ENCODE assay signal across 12 cellular contexts in the genomic region with DNA sequence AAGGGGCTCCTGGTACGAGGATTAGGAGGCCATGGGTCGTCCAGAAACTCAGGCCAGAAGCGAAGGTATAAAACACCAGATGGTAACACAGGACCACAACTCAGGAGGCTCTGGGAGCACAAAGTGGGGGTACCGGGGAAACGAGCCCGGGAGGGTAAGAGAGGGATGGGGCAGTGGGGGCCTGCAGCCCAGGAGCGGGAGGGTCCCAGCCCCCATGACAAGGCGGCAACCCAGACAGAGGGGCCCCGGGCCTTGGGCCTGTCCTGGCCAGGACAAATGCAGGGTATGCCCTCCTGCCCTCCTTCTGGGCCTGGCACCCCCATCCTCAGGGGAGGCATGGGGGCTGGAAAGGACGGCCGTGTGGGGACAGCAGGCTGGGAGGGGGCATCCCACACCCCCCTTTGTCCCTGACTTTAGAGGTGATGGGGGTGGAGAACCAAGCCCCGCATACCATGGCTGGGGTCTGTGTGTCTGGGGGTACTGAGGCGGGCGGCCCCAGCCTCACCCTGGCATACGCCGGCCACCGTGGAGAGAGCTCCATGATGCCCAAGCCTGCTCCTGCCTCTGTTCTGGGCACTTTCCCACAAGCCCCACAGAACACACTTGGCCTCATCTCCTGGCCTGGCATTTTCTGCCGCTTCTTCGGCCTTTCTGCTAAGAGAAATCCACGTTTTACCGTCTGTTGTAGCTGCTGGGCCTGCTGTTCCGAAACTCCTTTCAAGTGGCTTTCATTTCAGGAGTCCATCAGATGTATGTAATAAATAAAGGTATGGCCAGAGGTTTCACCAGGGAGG. TPM values are rescaled to one million over a fixed set of nuclear protein-coding genes. Genes with fewer than 3 reads are reported as not detected.
DNase-seq lines count a peak whose midpoint lies in the region; ATAC-seq lines count a peak whose summit lies in the region.
"Had no signal": no experiment of that assay in that cellular context is flagged by ENCODE, and none has a peak within 500 bp of the region (broad histone marks: within the 10 kb centered on the region; RNA-seq: fewer than 3 reads in every experiment).

No MANE protein-coding gene starts in this region.

- no peaks in the 10 kb centered on the region for H3K9me3 ChIP-seq in mesenchymal stem cell (ENCODE audit: control insufficient read depth, low read length)

- H3K4me1 ChIP-seq in mesenchymal stem cell (ENCODE audit: control insufficient read depth, insufficient read depth, low read depth, low read length) (peaks cover 50% of the 10 kb centered on the region), urinary bladder (ENCODE audit: insufficient read depth) (peaks cover 3% of the 10 kb centered on the region)

- peak overlapping the region; percentile 89 for H3K27ac ChIP-seq in mesenchymal stem cell (ENCODE audit: low read length, poor library complexity, severe bottlenecking)
- H3K27ac ChIP-seq in urinary bladder (ENCODE audit: low read depth), result peak overlapping the region; percentile 83
- H3K27ac ChIP-seq: KMS-11, WERI-Rb-1 had no signal

- H3K4me1 Mint-ChIP-seq in activated naive CD8-positive, alpha-beta T cell (ENCODE audit: low read depth), result peaks cover 33% of the 10 kb centered on the region
- H3K4me1 Mint-ChIP-seq in activated naive CD8-positive, alpha-beta T cell treated with anti-CD3 and anti-CD28 coated beads, Interleukin-2, amount 50 U/mL, for 24 hours, result peaks cover 48% of the 10 kb centered on the region

- no peak overlapping the region for H2AFZ ChIP-seq in mesenchymal stem cell (ENCODE audit: low read depth, low read length)

- H3K14ac ChIP-seq in mesenchymal stem cell (ENCODE audit: low read length in 2 of 2), result peak overlapping the region in 1 of 2 experiments; percentile 96

- peak overlapping the region; percentile 91 to 99 for H3K4ac ChIP-seq in mesenchymal stem cell (ENCODE audit: low read depth in 1 of 2, low read length in 2 of 2)

- H3K27me3 ChIP-seq in mesenchymal stem cell (ENCODE audit: control insufficient read depth in 1 of 2, insufficient read depth in 1 of 2, low read length in 2 of 2), result no peaks in the 10 kb centered on the region

- H3K79me1 ChIP-seq in mesenchymal stem cell (replicated peaks; ENCODE audit: low read length, poor library complexity, severe bottlenecking), result no peaks in the 10 kb centered on the region

- no peak overlapping the region for H3K4me2 ChIP-seq in mesenchymal stem cell (ENCODE audit: low read length, poor library complexity, severe bottlenecking)
- H3K4me2 ChIP-seq: KMS-11 had no signal

- H2BK120ac ChIP-seq in mesenchymal stem cell (ENCODE audit: low read depth, low read length), result peak overlapping the region; percentile 96

- DNase-seq in activated naive CD8-positive, alpha-beta T cell treated with anti-CD3 and anti-CD28 coated beads, Interleukin-2, amount 50 U/mL, for 24 hours, result no peak
- peak; percentile 62 for DNase-seq in activated CD8-positive, alpha-beta memory T cell treated with anti-CD3 and anti-CD28 coated beads for 24 hours
- DNase-seq in mesenchymal stem cell, result no peak
- DNase-seq in SKM-1 (lab: John Stamatoyannopoulos, UW; ENCODE audit: unreplicated experiment), result no peak
- DNase-seq: kidney, WERI-Rb-1 had no signal

- H3K27me3 Mint-ChIP-seq in activated naive CD8-positive, alpha-beta T cell, result peaks cover 3% of the 10 kb centered on the region
- no peaks in the 10 kb centered on the region for H3K27me3 Mint-ChIP-seq in activated naive CD8-positive, alpha-beta T cell treated with anti-CD3 and anti-CD28 coated beads, Interleukin-2, amount 50 U/mL, for 24 hours
- H3K27me3 Mint-ChIP-seq: activated T-helper 17 cell treated with anti-CD3 and anti-CD28 coated beads, Interleukin-2, amount 50 U/mL, for 72 hours had no signal

- H2BK12ac ChIP-seq in mesenchymal stem cell (ENCODE audit: low read length in 2 of 2), result peak overlapping the region; percentile 98 to 100

- H3K4me3 ChIP-seq in mesenchymal stem cell (ENCODE audit: insufficient read depth in 1 of 2, low read depth in 1 of 2, low read length in 2 of 2) (no peak overlapping the region), urinary bladder (ENCODE audit: low read depth, low read length) (no peak overlapping the region)

- no peaks in the 10 kb centered on the region for H3K36me3 Mint-ChIP-seq in activated naive CD8-positive, alpha-beta T cell
- H3K36me3 Mint-ChIP-seq in activated naive CD8-positive, alpha-beta T cell treated with anti-CD3 and anti-CD28 coated beads, Interleukin-2, amount 50 U/mL, for 24 hours (ENCODE audit: low read depth), result peaks cover 12% of the 10 kb centered on the region

- H3K9ac ChIP-seq in mesenchymal stem cell (ENCODE audit: low read length), result peak overlapping the region; percentile 83
- H3K9ac ChIP-seq: KMS-11 had no signal

- peak overlapping the region; percentile 25 for H2BK5ac ChIP-seq in mesenchymal stem cell (ENCODE audit: low read depth, low read length, poor library complexity, severe bottlenecking)

- peak overlapping the region; percentile 96 for H2AK5ac ChIP-seq in mesenchymal stem cell (ENCODE audit: low read length, severe bottlenecking)

- H3K23ac ChIP-seq in mesenchymal stem cell (ENCODE audit: low read length in 2 of 2), result no peak overlapping the region

- no peaks in the 10 kb centered on the region for H3K9me3 Mint-ChIP-seq in activated naive CD8-positive, alpha-beta T cell (ENCODE audit: low read depth)
- no peaks in the 10 kb centered on the region for H3K9me3 Mint-ChIP-seq in activated naive CD8-positive, alpha-beta T cell treated with anti-CD3 and anti-CD28 coated beads, Interleukin-2, amount 50 U/mL, for 24 hours
- H3K9me3 Mint-ChIP-seq: activated T-helper 17 cell treated with anti-CD3 and anti-CD28 coated beads, Interleukin-2, amount 50 U/mL, for 72 hours had no signal

- peak overlapping the region; percentile 96 for H2BK15ac ChIP-seq in mesenchymal stem cell (ENCODE audit: low read depth, poor library complexity, severe bottlenecking)

- H4K91ac ChIP-seq in mesenchymal stem cell (ENCODE audit: low read length), result peak overlapping the region; percentile 99

- 88% methylated on average over 20 of the region's 22 CpGs for WGBS in mesenchymal stem cell
- WGBS in urinary bladder, result 79% methylated on average over 22 of the region's 22 CpGs

- no peak for ATAC-seq in activated naive CD8-positive, alpha-beta T cell treated with anti-CD3 and anti-CD28 coated beads, Interleukin-2, amount 50 U/mL, for 24 hours
- ATAC-seq in GM19395 (IDR thresholded peaks at IDR 0.05; ENCODE audit: unreplicated experiment) (no peak), HG03095 (IDR thresholded peaks at IDR 0.05; ENCODE audit: unreplicated experiment) (no peak)
- ATAC-seq: activated T-helper 17 cell treated with anti-CD3 and anti-CD28 coated beads, Interleukin-2, amount 50 U/mL, for 72 hours had no signal

- peak overlapping the region; percentile 88 to 98 for H3K18ac ChIP-seq in mesenchymal stem cell (ENCODE audit: low read depth in 1 of 2, low read length in 2 of 2)

- H3K36me3 ChIP-seq in mesenchymal stem cell (ENCODE audit: control insufficient read depth in 1 of 2, insufficient read depth in 2 of 2, low read depth in 1 of 2, low read length in 2 of 2), result no peaks in the 10 kb centered on the region
- H3K36me3 ChIP-seq in urinary bladder (ENCODE audit: insufficient read depth), result no peaks in the 10 kb centered on the region
- H3K36me3 ChIP-seq: WERI-Rb-1 had no signal

- peak overlapping the region; percentile 100 for H4K8ac ChIP-seq in mesenchymal stem cell (ENCODE audit: low read length)

- H3K27ac Mint-ChIP-seq in activated naive CD8-positive, alpha-beta T cell, result peak overlapping the region; percentile 72
- no peak overlapping the region for H3K27ac Mint-ChIP-seq in activated naive CD8-positive, alpha-beta T cell treated with anti-CD3 and anti-CD28 coated beads, Interleukin-2, amount 50 U/mL, for 24 hours

- H3K4me3 Mint-ChIP-seq in activated naive CD8-positive, alpha-beta T cell, result no peak overlapping the region
- H3K4me3 Mint-ChIP-seq in activated naive CD8-positive, alpha-beta T cell treated with anti-CD3 and anti-CD28 coated beads, Interleukin-2, amount 50 U/mL, for 24 hours, result no peak overlapping the region

RNA-seq across cellular contexts. Expression of gene EXOC3, which starts 46.9 kb away (rescaled TPM):
- polyA plus RNA-seq in mesenchymal stem cell (2013, experiment 1 of 2), result 24.3 TPM
- polyA plus RNA-seq in mesenchymal stem cell (2013, experiment 2 of 2), result 23.1 TPM
- total RNA-seq in urinary bladder, result 31.7 TPM
- polyA plus RNA-seq in urinary bladder, result 61.4 TPM
